8 cellular contexts compared by ENCODE assay signal in genomic region chr19:10402441-10403038, GRCh38. TPM values are rescaled to one million over a fixed set of nuclear protein-coding genes. Genes with fewer than 3 reads are reported as not detected.
A peak's percentile ranks its signal among the peaks of the same experiment; 100 is the strongest.
DNase-seq lines count a peak whose midpoint lies in the region; ATAC-seq and TF ChIP-seq lines count a peak whose summit lies in the region.

No MANE protein-coding gene starts in this region.

- peak overlapping the region; percentile 79 to 90 (median 82) for H3K27ac ChIP-seq in sigmoid colon

- H3K36me3 Mint-ChIP-seq in activated T-cell treated with anti-CD3 and anti-CD28 coated beads, Interleukin-2, amount 50 U/mL, for 4 hours (ENCODE audit: insufficient read depth), result peaks cover 6% of the 10 kb centered on the region

- H3K4me3 ChIP-seq in WI38 (ENCODE audit: low read depth, low read length) (peak overlapping the region; percentile 100), sigmoid colon (peak overlapping the region; percentile 70 to 97 (median 93))

- no peak for TF ChIP-seq POLR2A in sigmoid colon (IDR thresholded peaks at IDR 0.05)

- 0 to 1% methylated on average over 15 of the region's 15 CpGs for WGBS in sigmoid colon, 2 donors

- peaks cover 0 to 46% (median 36%) of the 10 kb centered on the region in 4 donors for H3K4me1 ChIP-seq in sigmoid colon

- intact Hi-C loops in sigmoid colon (cut with DNase I), result loop anchor here (5.0 to 10.0 kb wide), 3 partner anchors 70 to 242 kb away; partner anchors contain the start of genes CDKN2D, KRI1 and RAVER1

- no peaks in the 10 kb centered on the region for H3K27me3 Mint-ChIP-seq in activated T-cell treated with anti-CD3 and anti-CD28 coated beads, Interleukin-2, amount 50 U/mL, for 4 hours (ENCODE audit: low read depth)

- H3K4me1 Mint-ChIP-seq in activated T-cell treated with anti-CD3 and anti-CD28 coated beads, Interleukin-2, amount 50 U/mL, for 4 hours (ENCODE audit: low read depth), result peaks cover 60% of the 10 kb centered on the region

- H3K9me3 Mint-ChIP-seq in activated T-cell treated with anti-CD3 and anti-CD28 coated beads, Interleukin-2, amount 50 U/mL, for 4 hours, result no peaks in the 10 kb centered on the region

- H3K4me3 Mint-ChIP-seq in activated T-cell treated with anti-CD3 and anti-CD28 coated beads, Interleukin-2, amount 50 U/mL, for 4 hours, result peak overlapping the region; percentile 95

- H3K36me3 ChIP-seq in sigmoid colon, result no peaks in the 10 kb centered on the region

- peaks cover 6 to 30% (median 25%) of the 10 kb centered on the region in 3 donors for H3K27me3 ChIP-seq in sigmoid colon

- DNase-seq in activated T-cell treated with anti-CD3 and anti-CD28 coated beads, Interleukin-2, amount 50 U/mL, for 4 hours, result no peak
- DNase-seq in activated T-cell treated with anti-CD3 and anti-CD28 coated beads for 4 hours, result no peak
- peak; percentile 54 for DNase-seq in glomerular visceral epithelial cell (ENCODE audit: extremely low spot score)
- no peak for DNase-seq in sigmoid colon
- no peak for DNase-seq in NCI-H1417 treated with DMSO at 0.1 percent for 48 hours (lab: John Stamatoyannopoulos, UW)
- DNase-seq in NCI-H1048 (lab: John Stamatoyannopoulos, UW), result no peak

- TF ChIP-seq EP300 in sigmoid colon (IDR thresholded peaks at IDR 0.05), result no peak

- TF ChIP-seq CTCF in WI38 (IDR thresholded peaks at IDR 0.05; ENCODE audit: low read depth, low read length), result no peak
- TF ChIP-seq CTCF in sigmoid colon (IDR thresholded peaks at IDR 0.05), result no peak

- ATAC-seq in activated T-cell treated with anti-CD3 and anti-CD28 coated beads, Interleukin-2, amount 50 U/mL, for 4 hours, result no peak
- no peak for ATAC-seq in GM18498 (IDR thresholded peaks at IDR 0.05; ENCODE audit: unreplicated experiment)

- H3K9me3 ChIP-seq in sigmoid colon, result no peaks in the 10 kb centered on the region

RNA-seq across cellular contexts. Expression of gene CDC37, which starts 0.8 kb away (rescaled TPM):
- 100 to 1,000 TPM; 298 to 311 (median 303) TPM for total RNA-seq in activated T-cell treated with anti-CD3 and anti-CD28 coated beads, Interleukin-2, amount 50 U/mL, for 4 hours
- total RNA-seq in sigmoid colon, result 100 to 1,000 TPM; 106 to 144 (median 118) TPM
- 100 to 1,000 TPM; 129 to 294 (median 146) TPM for polyA plus RNA-seq in sigmoid colon

RNA-seq across cellular contexts. Expression of gene PDE4A, which starts 17.8 kb away (rescaled TPM):
- 1 to 10 TPM; 4.0 to 4.8 (median 4.2) TPM for total RNA-seq in activated T-cell treated with anti-CD3 and anti-CD28 coated beads, Interleukin-2, amount 50 U/mL, for 4 hours
- total RNA-seq in sigmoid colon, result 10 to 100 TPM in 3 of 4 donors, 1 to 10 TPM in 1; 7.6 to 14.7 (median 12.9) TPM
- polyA plus RNA-seq in sigmoid colon, result 1 to 10 TPM; 4.2 to 7.2 (median 6.2) TPM

RNA-seq across cellular contexts. Expression of gene TYK2, which starts 22.2 kb away (rescaled TPM):
- total RNA-seq in activated T-cell treated with anti-CD3 and anti-CD28 coated beads, Interleukin-2, amount 50 U/mL, for 4 hours, result 100 to 1,000 TPM; 196 to 226 (median 206) TPM
- total RNA-seq in sigmoid colon, result 100 to 1,000 TPM in 1 of 4 donors, 10 to 100 TPM in 3; 36.7 to 125 (median 50.3) TPM
- 100 to 1,000 TPM in 1 of 3 donors, 10 to 100 TPM in 2; 35.6 to 117 (median 38.4) TPM for polyA plus RNA-seq in sigmoid colon
